In genomic region chr10:86365346-86366032, GRCh38 we compare ENCODE assay signal across 9 cellular contexts. TPM values are rescaled to one million over a fixed set of nuclear protein-coding genes. Genes with fewer than 3 reads are reported as not detected.
DNase-seq lines count a peak whose midpoint lies in the region; ATAC-seq and TF ChIP-seq lines count a peak whose summit lies in the region.
"Had no signal": no experiment of that assay in that cellular context is flagged by ENCODE, and none has a peak within 500 bp of the region (broad histone marks: within the 10 kb centered on the region; RNA-seq: fewer than 3 reads in every experiment).

No MANE protein-coding gene starts in this region.

- peak overlapping the region; percentile 67 for H3K4me3 ChIP-seq in SU-DHL-6 (ENCODE audit: insufficient read depth, low read length, poor library complexity, severe bottlenecking)
- peak overlapping the region; percentile 39 to 50 for H3K4me3 ChIP-seq in prostate gland

- H3K27me3 ChIP-seq in SU-DHL-6 (ENCODE audit: low read length) (no peaks in the 10 kb centered on the region), prostate gland (replicated peaks; ENCODE audit: insufficient read depth) (no peaks in the 10 kb centered on the region)

- peak overlapping the region; percentile 55 for H3K9ac ChIP-seq in SU-DHL-6 (ENCODE audit: low read length)

- peak overlapping the region; percentile 66 for H2AFZ ChIP-seq in SU-DHL-6 (ENCODE audit: low read depth, low read length, severe bottlenecking)

- H3K79me2 ChIP-seq in SU-DHL-6 (ENCODE audit: insufficient read depth, low read length): no peaks in the 10 kb centered on the region

- no peaks in the 10 kb centered on the region for H3K9me2 ChIP-seq in SU-DHL-6 (replicated peaks; ENCODE audit: insufficient read depth, low read length)

- H3F3A ChIP-seq in SU-DHL-6 (ENCODE audit: insufficient read depth): no peaks in the 10 kb centered on the region; the same call in 1 of the 2 replicates

- DNase-seq in GM13976 (ENCODE audit: low spot score) (peak; percentile 56), head of caudate nucleus (peak in 34 of 42 donors; percentile 21 to 75 (median 62)), prostate gland (ENCODE audit: low spot score) (no peak), AG20443 (ENCODE audit: low spot score) (no peak), A172 (ENCODE audit: low spot score) (no peak)
- DNase-seq: stimulated activated CD4-positive, alpha-beta T cell treated with anti-CD3 and anti-CD28 coated beads, Interleukin-2, amount 100 ng/mL, for 48 hours had no signal

- TF ChIP-seq POLR2A in prostate gland (IDR thresholded peaks at IDR 0.05): no peak

- no peaks in the 10 kb centered on the region for H3K9me3 ChIP-seq in SU-DHL-6 (ENCODE audit: insufficient read depth, low read length)
- no peaks in the 10 kb centered on the region for H3K9me3 ChIP-seq in prostate gland

- WGBS in prostate gland: 2% methylated on average over 45 of the region's 47 CpGs

- H3K4me1 ChIP-seq in prostate gland (replicated peaks): peaks cover 2% of the 10 kb centered on the region

- TF ChIP-seq CTCF in GM13976 (IDR thresholded peaks at IDR 0.05; ENCODE audit: borderline replicate concordance, control extremely low read depth, extremely low read depth, insufficient read depth, missing control alignments): no peak
- TF ChIP-seq CTCF in SU-DHL-6 (IDR thresholded peaks at IDR 0.05; ENCODE audit: insufficient read depth, low read length, poor library complexity, severe bottlenecking): no peak
- TF ChIP-seq CTCF in prostate gland (IDR thresholded peaks at IDR 0.05): no peak

- H3K4me2 ChIP-seq in SU-DHL-6 (ENCODE audit: low read depth, low read length, poor library complexity, severe bottlenecking): peak overlapping the region; percentile 68

- intact Hi-C loops in head of caudate nucleus (cut with DNase I) (loop anchor here (10.0 kb wide), 1 partner anchor 261 kb away; no protein-coding TSS in a partner anchor), prostate gland (cut with DNase I) (no loop called here)

- no peaks in the 10 kb centered on the region for H3K36me3 ChIP-seq in SU-DHL-6 (ENCODE audit: low read length)
- no peaks in the 10 kb centered on the region for H3K36me3 ChIP-seq in prostate gland

- H3K27ac ChIP-seq in SU-DHL-6 (ENCODE audit: low read depth, low read length) (no peak overlapping the region), prostate gland (no peak overlapping the region)

- ATAC-seq in GM18861 (IDR thresholded peaks at IDR 0.05; ENCODE audit: unreplicated experiment): no peak
- ATAC-seq in HG02763 (IDR thresholded peaks at IDR 0.05; ENCODE audit: unreplicated experiment): no peak

- H4K20me1 ChIP-seq in SU-DHL-6 (ENCODE audit: low read depth, low read length): no peaks in the 10 kb centered on the region

- in situ Hi-C loops in GM13976 (cut with MboI; ENCODE audit: low sequenced_read_pairs, unreplicated experiment): no loop called here

RNA-seq across cellular contexts. Expression of gene GRID1, which starts 1.1 kb away (rescaled TPM):
- 1 to 10 TPM; 1.0 to 10.0 TPM for total RNA-seq in prostate gland
- total RNA-seq in A172 (2014; rRNA removed; shearing (Covaris generic)): 4.9 and 5.2 TPM in 2 replicates

Comparison
In these comparisons a context has a peak if more than half of its experiments do, and no peak if none do; other contexts are left out.
1. DNase-seq: peak in GM13976 (single experiment) and head of caudate nucleus (34 of 42); none in prostate gland (single experiment), AG20443 (single experiment) and A172 (single experiment).